ENCODE assay signal across 8 cellular contexts in the genomic region with DNA sequence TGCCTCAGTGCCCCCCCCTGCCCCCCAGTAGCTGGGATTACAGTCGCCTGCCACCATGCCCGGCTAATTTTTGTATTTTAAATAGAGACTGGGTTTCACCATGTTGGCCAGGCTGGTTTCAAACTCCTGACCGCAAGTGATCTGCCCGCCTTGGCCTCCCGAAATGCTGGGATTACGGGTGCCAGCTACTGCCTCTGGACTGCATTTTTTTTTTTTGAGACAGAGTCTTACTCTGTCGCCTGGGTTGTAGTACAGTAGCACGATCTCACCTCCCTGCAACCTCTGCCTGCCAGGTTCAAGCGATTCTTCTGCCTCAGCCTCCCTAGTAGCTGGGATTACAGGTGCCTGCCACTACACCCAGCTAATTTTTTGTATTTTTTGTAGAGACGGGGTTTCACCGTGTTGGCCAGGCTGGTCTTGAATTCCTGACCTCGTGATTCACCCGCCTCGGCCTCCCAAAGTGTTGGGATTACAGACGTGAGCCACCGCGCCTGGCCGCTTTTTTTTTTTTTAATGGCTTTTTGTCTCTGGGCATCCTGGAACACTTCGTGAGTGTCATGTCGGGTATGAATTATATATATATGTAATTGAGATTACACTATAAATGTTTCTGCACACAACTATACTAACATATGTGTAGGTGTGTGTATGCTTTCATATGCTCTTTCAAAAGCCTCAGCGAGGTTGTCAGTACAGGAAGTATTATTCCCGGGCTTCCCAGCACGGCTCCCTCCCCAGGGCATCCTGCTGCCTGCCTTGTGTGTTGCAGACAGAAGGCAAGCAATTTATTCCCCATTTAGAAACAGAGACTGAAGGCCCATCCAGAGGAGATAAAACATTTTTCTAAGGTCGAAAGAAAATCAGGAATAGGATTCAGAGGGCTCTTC. TPM values are rescaled to one million over a fixed set of nuclear protein-coding genes. Genes with fewer than 3 reads are reported as not detected.
DNase-seq lines count a peak whose midpoint lies in the region; ATAC-seq and TF ChIP-seq lines count a peak whose summit lies in the region.
"Not testable (repeated sequence)": the region's sequence is repeated elsewhere in the genome, so short reads cannot be mapped to it uniquely, and the experiment has no call there.

No MANE protein-coding gene starts in this region.

- not testable (repeated sequence) for H3K27me3 Mint-ChIP-seq in activated T-helper 17 cell treated with anti-CD3 and anti-CD28 coated beads, Interleukin-2, amount 50 U/mL, for 72 hours; chondrocyte (ENCODE audit: low read depth)

- not testable (repeated sequence) for H3K36me3 ChIP-seq in HUES6 (ENCODE audit: control insufficient read depth, insufficient read depth, low read length); mucosa of rectum (ENCODE audit: control insufficient read depth in 2 of 2, insufficient read depth in 2 of 2, low read length in 2 of 2); stomach smooth muscle (ENCODE audit: control insufficient read depth in 2 of 2, insufficient read depth in 2 of 2, low read length in 2 of 2)
- peaks cover 20% of the 10 kb centered on the region for H3K36me3 ChIP-seq in NT2/D1 (ENCODE audit: insufficient read depth, insufficient read length, low read length)

- intact Hi-C loops in Right ventricle myocardium superior (cut with DNase I): not testable (repeated sequence)

- H3K27ac Mint-ChIP-seq in activated T-helper 17 cell treated with anti-CD3 and anti-CD28 coated beads, Interleukin-2, amount 50 U/mL, for 72 hours: not testable (repeated sequence)
- peak overlapping the region; percentile 91 for H3K27ac Mint-ChIP-seq in chondrocyte (ENCODE audit: unreplicated experiment)

- H3K4me1 Mint-ChIP-seq in activated T-helper 17 cell treated with anti-CD3 and anti-CD28 coated beads, Interleukin-2, amount 50 U/mL, for 72 hours: peaks cover 42% of the 10 kb centered on the region
- H3K4me1 Mint-ChIP-seq in chondrocyte (ENCODE audit: low read depth): peaks cover 80% of the 10 kb centered on the region

- peak overlapping the region; percentile 17 for H3K9ac ChIP-seq in HUES6 (ENCODE audit: low read length)
- H3K9ac ChIP-seq in NT2/D1 (ENCODE audit: insufficient read length, low read depth): peak overlapping the region; percentile 15
- peak overlapping the region in 1 of 2 donors; percentile 49 for H3K9ac ChIP-seq in mucosa of rectum (ENCODE audit: low read depth in 1 of 2, low read length in 2 of 2)
- H3K9ac ChIP-seq in stomach smooth muscle (ENCODE audit: low read length in 2 of 2): peak overlapping the region in 1 of 2 donors; percentile 37

- peak overlapping the region; percentile 78 for H3K4me3 Mint-ChIP-seq in activated T-helper 17 cell treated with anti-CD3 and anti-CD28 coated beads, Interleukin-2, amount 50 U/mL, for 72 hours
- H3K4me3 Mint-ChIP-seq in chondrocyte (ENCODE audit: unreplicated experiment): peak overlapping the region; percentile 17

- not testable (repeated sequence) for H3K9me3 ChIP-seq in HUES6 (ENCODE audit: control insufficient read depth, insufficient read depth, low read depth, low read length); NT2/D1 (ENCODE audit: insufficient read depth, low read length); mucosa of rectum (ENCODE audit: control insufficient read depth in 2 of 2, low read length in 2 of 2); stomach smooth muscle (ENCODE audit: control insufficient read depth in 2 of 2, low read length in 2 of 2)

- DNase-seq in COLO829 (ENCODE audit: low spot score): peak; percentile 28
- DNase-seq in NT2/D1 (ENCODE audit: low read depth, low spot score); chondrocyte (ENCODE audit: low spot score); Right ventricle myocardium superior: not testable (repeated sequence)

- H3K4me3 ChIP-seq in HUES6 (ENCODE audit: low read depth, low read length) (peak overlapping the region; percentile 12; the same call in 1 of the 2 replicates), stomach smooth muscle (ENCODE audit: low read length in 2 of 2) (peak overlapping the region; percentile 4 to 7)
- not testable (repeated sequence) for H3K4me3 ChIP-seq in NT2/D1 (ENCODE audit: insufficient read length, low read depth); mucosa of rectum (ENCODE audit: low read length in 2 of 2)

- H3K36me3 Mint-ChIP-seq in activated T-helper 17 cell treated with anti-CD3 and anti-CD28 coated beads, Interleukin-2, amount 50 U/mL, for 72 hours (ENCODE audit: low read depth): peaks cover 98% of the 10 kb centered on the region
- not testable (repeated sequence) for H3K36me3 Mint-ChIP-seq in chondrocyte (ENCODE audit: low read depth)

- H3K27ac ChIP-seq in HUES6 (ENCODE audit: low read depth, low read length): peak overlapping the region; percentile 32
- H3K27ac ChIP-seq in mucosa of rectum (ENCODE audit: low read depth in 2 of 2, low read length in 2 of 2): peak overlapping the region; percentile 34 to 61
- H3K27ac ChIP-seq in stomach smooth muscle (ENCODE audit: low read length): peak overlapping the region; percentile 46

- TF ChIP-seq CTCF in chondrocyte (IDR thresholded peaks at IDR 0.05): peak; percentile 34

- not testable (repeated sequence) for H3K27me3 ChIP-seq in HUES6 (ENCODE audit: control insufficient read depth, insufficient read depth, low read length); NT2/D1 (ENCODE audit: insufficient read depth, insufficient read length); mucosa of rectum (ENCODE audit: control insufficient read depth in 2 of 2, insufficient read depth in 2 of 2, low read length in 2 of 2); stomach smooth muscle (ENCODE audit: control insufficient read depth in 1 of 2, insufficient read depth in 2 of 2, low read length in 2 of 2)

- not testable (repeated sequence) for H3K9me3 Mint-ChIP-seq in activated T-helper 17 cell treated with anti-CD3 and anti-CD28 coated beads, Interleukin-2, amount 50 U/mL, for 72 hours; chondrocyte (ENCODE audit: low read depth)

- ATAC-seq in activated T-helper 17 cell treated with anti-CD3 and anti-CD28 coated beads, Interleukin-2, amount 50 U/mL, for 72 hours (replicated peaks): not testable (repeated sequence)
- peak; percentile 30 for ATAC-seq in Right ventricle myocardium superior (ENCODE audit: poor library complexity)

- H3K4me1 ChIP-seq in HUES6 (ENCODE audit: control insufficient read depth, insufficient read depth, low read length) (peaks cover 75% of the 10 kb centered on the region), NT2/D1 (ENCODE audit: insufficient read depth, insufficient read length) (peaks cover 11% of the 10 kb centered on the region), mucosa of rectum (ENCODE audit: control insufficient read depth in 2 of 2, insufficient read depth in 2 of 2, low read length in 2 of 2) (peaks cover 14 to 25% of the 10 kb centered on the region in 2 donors), stomach smooth muscle (ENCODE audit: control insufficient read depth, insufficient read depth, low read length) (peaks cover 41% of the 10 kb centered on the region)

RNA-seq across cellular contexts. Expression of gene HK1, which starts 47.6 kb away (rescaled TPM):
- 100 to 1,000 TPM; 216 to 221 TPM for total RNA-seq in activated T-helper 17 cell treated with anti-CD3 and anti-CD28 coated beads, Interleukin-2, amount 50 U/mL, for 72 hours
- total RNA-seq in chondrocyte (95.5 to 110 TPM (median 103 TPM) in 3 replicates), Right ventricle myocardium superior (168 TPM)
